10 cellular contexts compared by ENCODE assay signal in genomic region chr2:130327703-130328527, GRCh38. TPM values are rescaled to one million over a fixed set of nuclear protein-coding genes. Genes with fewer than 3 reads are reported as not detected.
DNase-seq lines count a peak whose midpoint lies in the region; ATAC-seq, FAIRE-seq and TF ChIP-seq lines count a peak whose summit lies in the region.
"Had no signal": no experiment of that assay in that cellular context is flagged by ENCODE, and none has a peak within 500 bp of the region (broad histone marks: within the 10 kb centered on the region; RNA-seq: fewer than 3 reads in every experiment).

No MANE protein-coding gene starts in this region.

- peak overlapping the region; percentile 40; the same call in 1 of the 2 replicates for H3K4ac ChIP-seq in IMR-90 (ENCODE audit: low read depth, low read length)

- no peak for TF ChIP-seq POLR2A in IMR-90 (IDR thresholded peaks at IDR 0.05; ENCODE audit: low read depth, low read length)

- no peak overlapping the region for H2BK15ac ChIP-seq in IMR-90 (ENCODE audit: low read depth, low read length)

- H2AFZ ChIP-seq in IMR-90 (replicated peaks; ENCODE audit: low read length, poor library complexity) (peak overlapping the region; percentile 84), astrocyte (ENCODE audit: low read depth, low read length) (peak overlapping the region; percentile 85)

- H3K27me3 Mint-ChIP-seq in astrocyte (ENCODE audit: low read depth, unreplicated experiment), result peaks cover 7% of the 10 kb centered on the region

- H4K8ac ChIP-seq in IMR-90 (ENCODE audit: low read depth in 2 of 2, low read length in 2 of 2), result peak overlapping the region in 1 of 2 experiments; percentile 74; a peak in 2 of 4 replicates

- in situ Hi-C loops in IMR-90 (cut with MboI; ENCODE audit: low sequenced_read_pairs), result no loop called here

- no peak overlapping the region; the same call in 1 of the 2 replicates for H4K5ac ChIP-seq in IMR-90 (ENCODE audit: low read depth, low read length)

- TF ChIP-seq RAD21 in IMR-90 (IDR thresholded peaks at IDR 0.05; ENCODE audit: low read length), result no peak

- H3K23ac ChIP-seq in IMR-90 (ENCODE audit: low read depth, low read length), result no peak overlapping the region

- no peak overlapping the region for H2AK5ac ChIP-seq in IMR-90 (ENCODE audit: low read depth, low read length)

- DNase-seq in A172 (ENCODE audit: low spot score) (peak; percentile 80), IMR-90 (peak; percentile 71), astrocyte (ENCODE audit: low read depth) (peak; percentile 76), islet precursor cell (peak; percentile 97), cerebellar cortex (ENCODE audit: low spot score) (no peak), NCI-H345 treated with DMSO at 0.1 percent for 48 hours (lab: John Stamatoyannopoulos, UW; ENCODE audit: unreplicated experiment) (no peak), KG1 (lab: John Stamatoyannopoulos, UW) (no peak)
- DNase-seq: immature natural killer cell, tibial artery had no signal

- POLR2A ChIA-PET in IMR-90 (lab: Charles Lee; ENCODE audit: unreplicated experiment), result interaction anchor here (0.7 kb wide), 1 partner anchor 349 kb away, joined by 3 read pairs; the partner anchor contains the start of gene RAB6C

- peak overlapping the region; percentile 62 for H3K4me3 Mint-ChIP-seq in astrocyte (ENCODE audit: unreplicated experiment)

- 0 out of 2 replicates have a peak overlapping the region, but pooled peaks have one; percentile 3 for H2BK20ac ChIP-seq in IMR-90 (ENCODE audit: low read depth, low read length)

- ATAC-seq in IMR-90 (ENCODE audit: low read depth) (peak; percentile 76), HG02798 (IDR thresholded peaks at IDR 0.05; ENCODE audit: poor library complexity, unreplicated experiment) (no peak)

- peak overlapping the region; percentile 16 for H2AK9ac ChIP-seq in IMR-90 (replicated peaks; ENCODE audit: low read depth, low read length, poor library complexity)

- WGBS in IMR-90 (ENCODE audit: extremely low coverage in 2 of 2, insufficient read length in 1 of 2), 2 experiments, result 26% methylated on average over 4 of the region's 43 CpGs; no CpG with 5 or more reads in 1 of the 2 experiments

- TF ChIP-seq CTCF in IMR-90 (conservative IDR thresholded peaks at IDR 0.05; ENCODE audit: low read depth, low read length), result no peak
- TF ChIP-seq CTCF in astrocyte (IDR thresholded peaks at IDR 0.05; ENCODE audit: insufficient read depth, low read depth, low read length), result no peak

- no peak overlapping the region for H3K4me2 ChIP-seq in IMR-90 (ENCODE audit: low read depth, low read length)
- H3K4me2 ChIP-seq in astrocyte (ENCODE audit: low read length), result peak overlapping the region; percentile 66

- H3K79me1 ChIP-seq in IMR-90 (ENCODE audit: low read depth in 1 of 2, low read length in 2 of 2), result no peaks in the 10 kb centered on the region

- no peaks in the 10 kb centered on the region for H3K36me3 Mint-ChIP-seq in astrocyte (ENCODE audit: low read depth, unreplicated experiment)
- H3K36me3 Mint-ChIP-seq: immature natural killer cell had no signal

- no peak overlapping the region for H3K9ac ChIP-seq in IMR-90 (ENCODE audit: low read depth, low read length)
- H3K9ac ChIP-seq in astrocyte (ENCODE audit: low read length), result no peak overlapping the region

- intact Hi-C loops in IMR-90 (cut with micrococcal nuclease), result no loop called here

- H2BK120ac ChIP-seq in IMR-90 (ENCODE audit: low read depth, low read length), result peak overlapping the region; percentile 23; the same call in 1 of the 2 replicates

- no peaks in the 10 kb centered on the region for H3K9me3 Mint-ChIP-seq in astrocyte (ENCODE audit: unreplicated experiment)
- H3K9me3 Mint-ChIP-seq: immature natural killer cell had no signal

- no peaks in the 10 kb centered on the region for H3K36me3 ChIP-seq in IMR-90 (ENCODE audit: control insufficient read depth, insufficient read depth, low read length)
- H3K36me3 ChIP-seq in astrocyte (ENCODE audit: insufficient read depth, low read length), result no peaks in the 10 kb centered on the region
- H3K36me3 ChIP-seq: tibial artery had no signal

- H3K9me1 ChIP-seq in IMR-90 (ENCODE audit: insufficient read depth, low read length), result no peaks in the 10 kb centered on the region

- 0 out of 2 replicates have a peak overlapping the region, but pooled peaks have one; percentile 37 for H3K14ac ChIP-seq in IMR-90 (replicated peaks; ENCODE audit: low read depth, low read length)

- no peaks in the 10 kb centered on the region for H3K79me2 ChIP-seq in astrocyte (ENCODE audit: insufficient read depth, low read length)

- H3K56ac ChIP-seq in IMR-90 (ENCODE audit: extremely low read depth, insufficient read depth, low read length), result no peak overlapping the region

- H4K20me1 ChIP-seq in IMR-90 (ENCODE audit: insufficient read depth, low read length) (no peaks in the 10 kb centered on the region), astrocyte (ENCODE audit: insufficient read depth, low read length) (no peaks in the 10 kb centered on the region)

- no peak overlapping the region for H4K91ac ChIP-seq in IMR-90 (ENCODE audit: insufficient read depth, low read depth, low read length)

- H3K27ac Mint-ChIP-seq in astrocyte (ENCODE audit: unreplicated experiment), result peak overlapping the region; percentile 96
- H3K27ac Mint-ChIP-seq: immature natural killer cell had no signal

- no peak for FAIRE-seq in astrocyte (lab: Jason Lieb, UNC)

- no peak overlapping the region for H3K4me3 ChIP-seq in IMR-90 (ENCODE audit: insufficient read depth, low read depth, low read length)
- no peak overlapping the region for H3K4me3 ChIP-seq in astrocyte (ENCODE audit: insufficient read depth, low read depth, low read length)
- H3K4me3 ChIP-seq: tibial artery had no signal

- H3K9me3 ChIP-seq in IMR-90 (ENCODE audit: control insufficient read depth, insufficient read depth, low read length), result no peaks in the 10 kb centered on the region
- H3K9me3 ChIP-seq in astrocyte (ENCODE audit: insufficient read depth, low read depth, low read length), result no peaks in the 10 kb centered on the region
- H3K9me3 ChIP-seq: tibial artery had no signal

- H3K4me1 ChIP-seq in IMR-90 (ENCODE audit: control insufficient read depth, insufficient read depth, low read length) (0 out of 2 replicates have a peak, but pooled peaks cover 2% of the 10 kb centered on the region), astrocyte (ENCODE audit: insufficient read depth, low read length) (peaks cover 14% of the 10 kb centered on the region)

- BruUV-seq in IMR-90 (replicated peaks; lab: Mats Ljungman, UMichigan), result no TSS peak

- H3K4me1 Mint-ChIP-seq in astrocyte (ENCODE audit: low read depth, unreplicated experiment), result peaks cover 15% of the 10 kb centered on the region

- CTCF ChIA-PET in IMR-90 (lab: Yijun Ruan, JAX), result no interaction called here

- H3K18ac ChIP-seq in IMR-90 (ENCODE audit: low read depth, low read length), result no peak overlapping the region

- H3K27me3 ChIP-seq in IMR-90 (ENCODE audit: control insufficient read depth, insufficient read depth, low read length) (peaks cover 7% of the 10 kb centered on the region), astrocyte (ENCODE audit: insufficient read depth, low read length) (peaks cover 8% of the 10 kb centered on the region)

- no peak overlapping the region for H3K27ac ChIP-seq in IMR-90 (ENCODE audit: insufficient read depth, low read length)
- H3K27ac ChIP-seq in astrocyte (ENCODE audit: low read depth, low read length), result no peak overlapping the region
- H3K27ac ChIP-seq: tibial artery had no signal

- no peak overlapping the region for H2BK5ac ChIP-seq in IMR-90 (ENCODE audit: low read depth, low read length, poor library complexity, severe bottlenecking)

- dilution Hi-C loops in IMR-90 (cut with HindIII; ENCODE audit: low sequenced_read_pairs, unreplicated experiment), result no loop called here

TF ChIP-seq in IMR-90, 13 proteins besides CTCF, POLR2A, EP300 and RAD21:
- TF ChIP-seq USF2 (IDR thresholded peaks at IDR 0.05; ENCODE audit: low read depth, low read length) (no peak), RCOR1 (IDR thresholded peaks at IDR 0.05; ENCODE audit: insufficient replicate concordance, low read length) (no peak), RFX5 (IDR thresholded peaks at IDR 0.05; ENCODE audit: low read depth, low read length) (no peak), CHD1 (IDR thresholded peaks at IDR 0.05; ENCODE audit: low read depth, low read length) (no peak), MXI1 (IDR thresholded peaks at IDR 0.05; ENCODE audit: borderline replicate concordance, low read depth, low read length) (no peak), ELK1 (IDR thresholded peaks at IDR 0.05; ENCODE audit: borderline replicate concordance, low read depth, low read length) (no peak)

RNA-seq across cellular contexts. Expression of gene IMP4, which starts 14.8 kb away (rescaled TPM):
- 139 and 142 TPM in 2 replicates for total RNA-seq in A172 (2014; rRNA removed; shearing (Covaris generic))
- 127 and 154 TPM in 2 replicates for total RNA-seq in IMR-90 (2012; rRNA removed)
- polyA plus RNA-seq in IMR-90 (2012; rRNA removed), result 169 and 187 TPM in 2 replicates
- polyA plus RNA-seq in IMR-90 (2012; cell fraction: cytosol; rRNA removed), result 158 and 206 TPM in 2 replicates
- 143 and 362 TPM in 2 replicates for polyA plus RNA-seq in IMR-90 (2012; cell fraction: nucleus; rRNA removed; ENCODE audit: low replicate concordance)
- total RNA-seq in astrocyte, result 65.5 and 78.9 TPM in 2 replicates

RNA-seq across cellular contexts. Expression of gene PTPN18, which starts 27.9 kb away (rescaled TPM):
- 21.0 and 25.9 TPM in 2 replicates for total RNA-seq in A172 (2014; rRNA removed; shearing (Covaris generic))
- total RNA-seq in IMR-90 (2012; rRNA removed) (7.2 and 9.7 TPM in 2 replicates), astrocyte (9.9 and 10.4 TPM in 2 replicates)
- polyA plus RNA-seq in IMR-90 (2012; rRNA removed), result 13.4 and 15.5 TPM in 2 replicates
- polyA plus RNA-seq in IMR-90 (2012; cell fraction: cytosol; rRNA removed), result 8.1 and 12.2 TPM in 2 replicates
- polyA plus RNA-seq in IMR-90 (2012; cell fraction: nucleus; rRNA removed; ENCODE audit: low replicate concordance), result 64.3 and 68.2 TPM in 2 replicates

Comparison
In these comparisons a context has a peak if more than half of its experiments do, and no peak if none do; other contexts are left out.
1. DNase-seq: peak in A172 (single experiment), IMR-90 (single experiment), astrocyte (single experiment) and islet precursor cell (single experiment); none in cerebellar cortex (single experiment), NCI-H345 treated with DMSO at 0.1 percent for 48 hours (single experiment) and KG1 (single experiment).